Comparison of ENCODE assay signal across 27 cellular contexts in the genomic region with DNA sequence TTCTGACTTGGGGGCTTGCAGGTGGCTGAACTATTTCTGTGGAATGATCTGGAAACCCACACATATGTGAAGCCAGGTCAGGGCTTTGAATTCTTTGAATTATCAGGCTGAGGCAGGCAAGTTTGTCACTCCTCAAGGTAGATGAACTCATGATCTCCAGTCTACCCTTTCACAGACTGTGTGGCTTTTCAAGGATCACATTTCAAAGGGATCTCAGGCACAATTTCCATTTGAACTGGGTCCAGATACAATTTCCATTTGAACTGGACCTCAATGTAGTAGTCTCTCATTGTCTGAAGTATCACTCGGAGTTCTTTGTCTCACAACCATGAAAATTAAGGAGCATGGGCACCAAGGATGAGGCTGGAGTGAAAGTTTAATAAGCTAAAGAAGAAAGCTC.
"Had no signal": no experiment of that assay in that cellular context is flagged by ENCODE, and none has a peak within 500 bp of the region (broad histone marks: within the 10 kb centered on the region; RNA-seq: fewer than 3 reads in every experiment).

No MANE protein-coding gene starts in this region.

- H3K9me3 ChIP-seq: lower lobe of right lung, ovary, right atrium auricular region, testis, thyroid gland, transverse colon, upper lobe of left lung, vagina had no signal

- H3K27me3 Mint-ChIP-seq: progenitor cell of endocrine pancreas had no signal

- H3K4me1 ChIP-seq: left lung, lower lobe of right lung, right atrium auricular region, stomach, testis, thyroid gland, transverse colon, upper lobe of left lung, vagina had no signal

- H3K27me3 ChIP-seq: left lung, ovary, right atrium auricular region, stomach, testis, thyroid gland, transverse colon, upper lobe of left lung, vagina had no signal

- H3K4me3 Mint-ChIP-seq: immature natural killer cell; naive B cell; natural killer cell; stimulated activated naive B cell treated with anti-CD40 and anti-IgM and Interleukin-4, amounts not matched to agents 10 μg/mL and 1 μg/mL and 100 μg/mL, for 72 hours had no signal

- H3K9me3 Mint-ChIP-seq: immature natural killer cell, natural killer cell had no signal

- H3K36me3 Mint-ChIP-seq: immature natural killer cell, naive B cell, natural killer cell had no signal

- H3K27ac ChIP-seq: left lung, lower lobe of right lung, ovary, right atrium auricular region, skin epidermis, stomach, testis, thyroid gland, transverse colon, upper lobe of left lung, vagina had no signal

- H3K4me1 Mint-ChIP-seq: immature natural killer cell, natural killer cell had no signal

- H3K4me3 ChIP-seq: left lung, lower lobe of right lung, ovary, right atrium auricular region, skin epidermis, stomach, testis, thyroid gland, transverse colon, upper lobe of left lung, vagina had no signal

- H3K36me3 ChIP-seq: left lung, lower lobe of right lung, ovary, right atrium auricular region, stomach, thyroid gland, transverse colon, upper lobe of left lung, vagina had no signal

- H3K27ac Mint-ChIP-seq: immature natural killer cell; naive B cell; natural killer cell; progenitor cell of endocrine pancreas; stimulated activated naive B cell treated with anti-CD40 and anti-IgM and Interleukin-4, amounts not matched to agents 10 μg/mL and 1 μg/mL and 100 μg/mL, for 72 hours had no signal

- ATAC-seq: left colon; left lung; lower lobe of right lung; natural killer cell; sciatic nerve; stimulated activated naive B cell treated with anti-CD40 and anti-IgM and Interleukin-4, amounts not matched to agents 10 μg/mL and 1 μg/mL and 100 μg/mL, for 72 hours; stimulated activated naive CD8-positive, alpha-beta T cell treated with anti-CD3 and anti-CD28 coated beads, Interleukin-15, Interleukin-2, amounts not matched to agents 100 U/mL and 50 U/mL, for 24 hours had no signal

- DNase-seq: hypothalamus; immature natural killer cell; kidney; left colon; left lung; lower lobe of right lung; mammary epithelial cell; mesenchymal stem cell; naive B cell; natural killer cell; ovary; stimulated activated CD4-positive, alpha-beta T cell treated with anti-CD3 and anti-CD28 coated beads, Interleukin-12 subunit alpha, Interleukin-12 subunit beta, amount 100 ng/mL, for 4 hours; stimulated activated CD4-positive, alpha-beta T cell treated with anti-CD3 and anti-CD28 coated beads, Interleukin-15, amount 100 ng/mL, for 24 hours; stimulated activated CD4-positive, alpha-beta T cell treated with anti-CD3 and anti-CD28 coated beads, Interleukin-2, amount 100 ng/mL, for 24 hours; stimulated activated CD4-positive, alpha-beta T cell treated with anti-CD3 and anti-CD28 coated beads, Interleukin-4, amount 100 ng/mL, for 1 hour; stimulated activated naive B cell treated with anti-CD40 and anti-IgM and Interleukin-4, amounts not matched to agents 10 μg/mL and 1 μg/mL and 100 μg/mL, for 72 hours; stimulated activated naive CD8-positive, alpha-beta T cell treated with anti-CD3 and anti-CD28 coated beads, Interleukin-15, Interleukin-2, amounts not matched to agents 100 U/mL and 50 U/mL, for 24 hours; stomach; testis; thyroid gland; transverse colon; upper lobe of left lung had no signal
